ENCODE assay signal across 7 cellular contexts in genomic region chr9:36728651-36729520, GRCh38.
DNase-seq lines count a peak whose midpoint lies in the region; ATAC-seq and TF ChIP-seq lines count a peak whose summit lies in the region.

No MANE protein-coding gene starts in this region.

- no peaks in the 10 kb centered on the region for H3K36me3 ChIP-seq in Panc1 (ENCODE audit: control insufficient read depth, insufficient read depth, low read length)

- no peak overlapping the region for H3K27ac ChIP-seq in Panc1 (ENCODE audit: low read length)

- TF ChIP-seq CTCF in GM12873 (IDR thresholded peaks at IDR 0.05; ENCODE audit: insufficient read depth, low read depth, low read length, missing control alignments) = peak; percentile 98
- TF ChIP-seq CTCF in Panc1 (IDR thresholded peaks at IDR 0.05) = no peak
- peak; percentile 83 for TF ChIP-seq CTCF in foreskin fibroblast (IDR thresholded peaks at IDR 0.05; ENCODE audit: low read depth, low read length)

- ATAC-seq in Panc1 (peak; percentile 96), HG03378 (IDR thresholded peaks at IDR 0.05; ENCODE audit: unreplicated experiment) (no peak)

- DNase-seq in HUDEP-2 (lab: John Stamatoyannopoulos, UW; ENCODE audit: unreplicated experiment in 76 of 76) (peak in 52 of 76 experiments; percentile 2 to 68 (median 30)), Panc1 (ENCODE audit: low read depth, low spot score) (peak; percentile 63), activated T-helper 1 cell treated with Interleukin-2 at 50 U/mL for 16 hours (ENCODE audit: low read depth) (peak; percentile 42), foreskin fibroblast (peak; percentile 41 to 76), posterior cingulate gyrus (peak in 9 of 10 donors; percentile 21 to 92 (median 62))

- H3K27me3 ChIP-seq in Panc1 (ENCODE audit: control insufficient read depth, insufficient read depth, low read length) = no peaks in the 10 kb centered on the region; the same call in 1 of the 2 replicates

- intact Hi-C loops in Panc1 (cut with micrococcal nuclease; ENCODE audit: unreplicated experiment) = loop anchor here (1.0 kb wide), 1 partner anchor 96 kb away; no protein-coding TSS in a partner anchor
- intact Hi-C loops in posterior cingulate gyrus (cut with DNase I) = loop anchor here (10.0 kb wide), 1 partner anchor 94 kb away; no protein-coding TSS in a partner anchor

- H3K9me3 ChIP-seq in Panc1 (ENCODE audit: control insufficient read depth, insufficient read depth, low read depth, low read length) = no peaks in the 10 kb centered on the region

- in situ Hi-C loops in Panc1 (cut with HindIII; ENCODE audit: low pct_unique_long_range_greater_than_20kb, low sequenced_read_pairs) = no loop called here

- POLR2A ChIA-PET in Panc1 (lab: Charles Lee) = interaction anchor here (0.5 to 0.6 kb wide), 2 partner anchors 29 to 555 kb away, joined by 3 to 11 read pairs; no protein-coding TSS in a partner anchor

- no peak overlapping the region for H3K4me3 ChIP-seq in Panc1 (ENCODE audit: low read depth in 2 of 2, low read length in 2 of 2)
- no peak overlapping the region for H3K4me3 ChIP-seq in foreskin fibroblast (ENCODE audit: low read depth in 1 of 2, low read length in 2 of 2)

- no TSS peak for BruUV-seq in Panc1 (replicated peaks; lab: Mats Ljungman, UMichigan)

- CTCF ChIA-PET in Panc1 (lab: Charles Lee) = interaction anchor here (0.5 to 1.6 kb wide), 13 partner anchors 35 to 683 kb away, joined by 3 to 23 read pairs (median 5); no protein-coding TSS in a partner anchor

- no peaks in the 10 kb centered on the region for H3K4me1 ChIP-seq in Panc1 (ENCODE audit: control insufficient read depth, insufficient read depth, low read length)
